1 cellular context compared by ENCODE assay signal in genomic region chr20:56380375-56380774, GRCh38.
TF ChIP-seq lines count a peak whose summit lies in the region.

No MANE protein-coding gene starts in this region.

TF ChIP-seq in GM12878, 131 proteins besides CTCF, POLR2A, EP300 and RAD21:
- TF ChIP-seq MEF2A (IDR thresholded peaks at IDR 0.05; ENCODE audit: insufficient read depth, low read depth, low read length) (no peak), MEF2B (IDR thresholded peaks at IDR 0.05; ENCODE audit: partially characterized antibody, poor library complexity, severe bottlenecking) (no peak), RCOR1 (conservative IDR thresholded peaks at IDR 0.05; ENCODE audit: low read depth, low read length) (no peak), ATF2 (IDR thresholded peaks at IDR 0.05; ENCODE audit: low read length) (no peak), RELB (IDR thresholded peaks at IDR 0.05; ENCODE audit: low read depth) (no peak), PML (IDR thresholded peaks at IDR 0.05; ENCODE audit: low read length) (no peak), USF1 (IDR thresholded peaks at IDR 0.05; ENCODE audit: borderline replicate concordance, extremely low read length, insufficient read depth, low read depth, low read length) (no peak), TBL1XR1 (IDR thresholded peaks at IDR 0.05; ENCODE audit: low read depth, low read length) (no peak), SKIL (IDR thresholded peaks at IDR 0.05; ENCODE audit: low read depth, poor library complexity, severe bottlenecking) (no peak), ZNF207 (IDR thresholded peaks at IDR 0.05; ENCODE audit: borderline replicate concordance) (no peak)
